Comparison of ENCODE assay signal across 7 cellular contexts in genomic region chr2:189762551-189763298, GRCh38.
DNase-seq lines count a peak whose midpoint lies in the region; ATAC-seq, FAIRE-seq and TF ChIP-seq lines count a peak whose summit lies in the region.

Gene OSGEPL1 (minus strand): TSS chr2:189762792. CDS start chr2:189761640, 1,152 bp downstream.

- peak; percentile 96 for FAIRE-seq in GM18507 (lab: Jason Lieb, UNC)

- H3K4me3 ChIP-seq in astrocyte of the spinal cord (ENCODE audit: low read depth, low read length) (peak within 1 kb of the TSS; percentile 87), retinal pigment epithelial cell (ENCODE audit: low read length) (peak within 1 kb of the TSS; percentile 96)

- DNase-seq in GM18507 (ENCODE audit: extremely low spot score, insufficient read length, low read depth), result peak; percentile 58
- peak; percentile 91 for DNase-seq in NCI-H2029 (lab: John Stamatoyannopoulos, UW)
- DNase-seq in T1000 (lab: John Stamatoyannopoulos, UW), result peak; percentile 79
- peak; percentile 95 for DNase-seq in astrocyte of the spinal cord (ENCODE audit: low read depth, low spot score)
- peak; percentile 53 to 96 (median 84) for DNase-seq in hypothalamus (lab: John Stamatoyannopoulos, UW)
- peak; percentile 84 for DNase-seq in retinal pigment epithelial cell (ENCODE audit: low read depth)

- in situ Hi-C loops in astrocyte of the spinal cord (cut with HindIII; ENCODE audit: low sequenced_read_pairs), result no loop called here

- peak; percentile 63 for TF ChIP-seq CTCF in astrocyte of the spinal cord (IDR thresholded peaks at IDR 0.05; ENCODE audit: low read depth, low read length)
- peak; percentile 70 for TF ChIP-seq CTCF in retinal pigment epithelial cell (conservative IDR thresholded peaks at IDR 0.05; ENCODE audit: low read depth, low read length)

- ATAC-seq in HG02981 (IDR thresholded peaks at IDR 0.05; ENCODE audit: unreplicated experiment), result peak; percentile 96

Comparison
In these comparisons a context has a peak if more than half of its experiments do, and no peak if none do; other contexts are left out.
1. Peak in every context shown above with its lines: DNase-seq, ATAC-seq and H3K4me3 ChIP-seq.